17 cellular contexts compared by ENCODE assay signal in the genomic region with DNA sequence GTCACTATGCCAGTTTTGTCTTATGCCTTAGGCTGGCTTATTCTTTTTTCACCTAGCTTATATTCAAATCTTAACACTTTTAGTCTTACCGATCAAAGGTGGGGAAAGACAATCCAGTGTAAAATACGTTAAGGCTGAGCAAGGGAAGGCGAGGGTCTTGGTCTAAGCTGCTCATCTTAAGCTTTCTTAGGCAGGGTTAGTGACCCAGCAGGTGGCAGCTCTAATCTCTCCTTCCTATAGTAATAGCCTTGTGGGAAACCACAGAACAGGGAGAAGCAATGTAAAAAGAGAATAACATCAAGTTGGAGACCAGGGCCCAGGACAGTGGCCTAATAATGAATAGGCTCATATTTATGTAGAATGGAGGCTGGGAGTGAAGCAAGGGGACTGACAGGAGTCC. TPM values are rescaled to one million over a fixed set of nuclear protein-coding genes. Genes with fewer than 3 reads are reported as not detected.
DNase-seq lines count a peak whose midpoint lies in the region; ATAC-seq and TF ChIP-seq lines count a peak whose summit lies in the region.
"Had no signal": no experiment of that assay in that cellular context is flagged by ENCODE, and none has a peak within 500 bp of the region (broad histone marks: within the 10 kb centered on the region; RNA-seq: fewer than 3 reads in every experiment).

No MANE protein-coding gene starts in this region.

- WGBS in heart left ventricle, 4 donors, result 93 to 97% (median 94%) methylated on average over 3 of the region's 3 CpGs

- H3F3A ChIP-seq in GM23338 (replicated peaks; ENCODE audit: low read depth), result no peaks in the 10 kb centered on the region

- H3K9me3 ChIP-seq in SK-N-MC (ENCODE audit: low read depth, low read length), result no peaks in the 10 kb centered on the region
- H3K9me3 ChIP-seq in heart left ventricle, result no peaks in the 10 kb centered on the region

- H3K4me1 Mint-ChIP-seq in GM23338 (no peaks in the 10 kb centered on the region), immature natural killer cell (peaks cover 3 to 9% of the 10 kb centered on the region in 2 donors)

- H3K36me3 Mint-ChIP-seq in GM23338 (ENCODE audit: low read depth) (peaks cover 36% of the 10 kb centered on the region; the same call in 2 of the 3 replicates), immature natural killer cell (peaks cover 7 to 39% (median 28%) of the 10 kb centered on the region in 3 donors)

- no peak overlapping the region for H2AFZ ChIP-seq in GM23338

- H3K36me3 ChIP-seq in GM23338 (ENCODE audit: insufficient read depth) (peaks cover 19% of the 10 kb centered on the region), SK-N-MC (ENCODE audit: insufficient read depth, low read length) (peaks cover 63% of the 10 kb centered on the region), heart left ventricle (peaks cover 0 to 96% (median 85%) of the 10 kb centered on the region in 9 donors)

- intact Hi-C loops in heart left ventricle (cut with DNase I), result loop anchor here in 1 of 10 donors (2.0 kb wide), 1 partner anchor 650 kb away; no protein-coding TSS in a partner anchor

- no peak for TF ChIP-seq POLR2A in heart left ventricle (IDR thresholded peaks at IDR 0.05)

- no peak for TF ChIP-seq CTCF in GM23338 (conservative IDR thresholded peaks at IDR 0.05; ENCODE audit: low read depth in 2 of 2)
- no peak for TF ChIP-seq CTCF in heart left ventricle (IDR thresholded peaks at IDR 0.05)

- H3K27ac Mint-ChIP-seq in GM23338 (no peak overlapping the region), immature natural killer cell (peak overlapping the region in 4 of 6 donors; percentile 31 to 66 (median 50))

- ATAC-seq in GM23338, result peak; percentile 77
- no peak for ATAC-seq in heart left ventricle

- H3K27me3 ChIP-seq in GM23338 (ENCODE audit: insufficient read depth) (no peaks in the 10 kb centered on the region), heart left ventricle (no peaks in the 10 kb centered on the region)

- no peaks in the 10 kb centered on the region for H3K79me2 ChIP-seq in GM23338 (replicated peaks; ENCODE audit: insufficient read depth)

- H3K27ac ChIP-seq in GM23338 (ENCODE audit: low read depth) (no peak overlapping the region), SK-N-MC (peak overlapping the region; percentile 91), heart left ventricle (no peak overlapping the region)
- H3K27ac ChIP-seq: 22Rv1, C4-2B, KMS-11 had no signal

- no peaks in the 10 kb centered on the region for H3K4me1 ChIP-seq in GM23338 (ENCODE audit: insufficient read depth)
- peaks cover 0 to 6% (median 0%) of the 10 kb centered on the region in 12 donors for H3K4me1 ChIP-seq in heart left ventricle

- H4K20me1 ChIP-seq in GM23338 (replicated peaks; ENCODE audit: insufficient read depth), result peaks cover 9% of the 10 kb centered on the region

- DNase-seq in DMS79 treated with DMSO at 0.1 percent for 48 hours (lab: John Stamatoyannopoulos, UW) (peak; percentile 3), DMS79 (lab: John Stamatoyannopoulos, UW) (no peak), GM23338 (ENCODE audit: low spot score) (peak; percentile 10), SK-N-MC (ENCODE audit: low read depth, low spot score) (no peak), immature natural killer cell (no peak), DMS 273 treated with DMSO at 0.1 percent for 48 hours (lab: John Stamatoyannopoulos, UW) (no peak), HPDE6-E6E7 (ENCODE audit: extremely low spot score) (no peak), heart left ventricle (no peak)
- DNase-seq: Calu3, NCI-H1092 treated with DMSO at 0.1 percent for 48 hours, NCI-H1694 treated with DMSO at 0.1 percent for 48 hours, NCI-H2171, NCI-H446 treated with DMSO at 0.1 percent for 48 hours, NCI-H774 had no signal

- no peaks in the 10 kb centered on the region for H3K9me3 Mint-ChIP-seq in GM23338
- no peaks in the 10 kb centered on the region for H3K9me3 Mint-ChIP-seq in immature natural killer cell

- H3K27me3 Mint-ChIP-seq in GM23338 (ENCODE audit: insufficient read depth, low read depth, poor library complexity) (no peaks in the 10 kb centered on the region), immature natural killer cell (ENCODE audit: low read depth in 3 of 3) (no peaks in the 10 kb centered on the region)

- peak overlapping the region; percentile 59 for H3K9ac ChIP-seq in SK-N-MC (ENCODE audit: insufficient read length)
- H3K9ac ChIP-seq: KMS-11 had no signal

- H3K4me2 ChIP-seq in GM23338, result no peak overlapping the region
- H3K4me2 ChIP-seq: KMS-11 had no signal

- H3K4me3 Mint-ChIP-seq in GM23338 (no peak overlapping the region), immature natural killer cell (no peak overlapping the region)

- H3K4me3 ChIP-seq in GM23338 (no peak overlapping the region), SK-N-MC (no peak overlapping the region), heart left ventricle (no peak overlapping the region)

- H3K9me2 ChIP-seq in GM23338 (ENCODE audit: insufficient read depth), result no peaks in the 10 kb centered on the region

TF ChIP-seq in GM23338, 12 proteins besides CTCF, POLR2A, EP300 and RAD21:
- TF ChIP-seq, protein P1, sequence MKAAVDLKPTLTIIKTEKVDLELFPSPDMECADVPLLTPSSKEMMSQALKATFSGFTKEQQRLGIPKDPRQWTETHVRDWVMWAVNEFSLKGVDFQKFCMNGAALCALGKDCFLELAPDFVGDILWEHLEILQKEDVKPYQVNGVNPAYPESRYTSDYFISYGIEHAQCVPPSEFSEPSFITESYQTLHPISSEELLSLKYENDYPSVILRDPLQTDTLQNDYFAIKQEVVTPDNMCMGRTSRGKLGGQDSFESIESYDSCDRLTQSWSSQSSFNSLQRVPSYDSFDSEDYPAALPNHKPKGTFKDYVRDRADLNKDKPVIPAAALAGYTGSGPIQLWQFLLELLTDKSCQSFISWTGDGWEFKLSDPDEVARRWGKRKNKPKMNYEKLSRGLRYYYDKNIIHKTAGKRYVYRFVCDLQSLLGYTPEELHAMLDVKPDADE (IDR thresholded peaks at IDR 0.05), result no peak
- TF ChIP-seq, protein P2, sequence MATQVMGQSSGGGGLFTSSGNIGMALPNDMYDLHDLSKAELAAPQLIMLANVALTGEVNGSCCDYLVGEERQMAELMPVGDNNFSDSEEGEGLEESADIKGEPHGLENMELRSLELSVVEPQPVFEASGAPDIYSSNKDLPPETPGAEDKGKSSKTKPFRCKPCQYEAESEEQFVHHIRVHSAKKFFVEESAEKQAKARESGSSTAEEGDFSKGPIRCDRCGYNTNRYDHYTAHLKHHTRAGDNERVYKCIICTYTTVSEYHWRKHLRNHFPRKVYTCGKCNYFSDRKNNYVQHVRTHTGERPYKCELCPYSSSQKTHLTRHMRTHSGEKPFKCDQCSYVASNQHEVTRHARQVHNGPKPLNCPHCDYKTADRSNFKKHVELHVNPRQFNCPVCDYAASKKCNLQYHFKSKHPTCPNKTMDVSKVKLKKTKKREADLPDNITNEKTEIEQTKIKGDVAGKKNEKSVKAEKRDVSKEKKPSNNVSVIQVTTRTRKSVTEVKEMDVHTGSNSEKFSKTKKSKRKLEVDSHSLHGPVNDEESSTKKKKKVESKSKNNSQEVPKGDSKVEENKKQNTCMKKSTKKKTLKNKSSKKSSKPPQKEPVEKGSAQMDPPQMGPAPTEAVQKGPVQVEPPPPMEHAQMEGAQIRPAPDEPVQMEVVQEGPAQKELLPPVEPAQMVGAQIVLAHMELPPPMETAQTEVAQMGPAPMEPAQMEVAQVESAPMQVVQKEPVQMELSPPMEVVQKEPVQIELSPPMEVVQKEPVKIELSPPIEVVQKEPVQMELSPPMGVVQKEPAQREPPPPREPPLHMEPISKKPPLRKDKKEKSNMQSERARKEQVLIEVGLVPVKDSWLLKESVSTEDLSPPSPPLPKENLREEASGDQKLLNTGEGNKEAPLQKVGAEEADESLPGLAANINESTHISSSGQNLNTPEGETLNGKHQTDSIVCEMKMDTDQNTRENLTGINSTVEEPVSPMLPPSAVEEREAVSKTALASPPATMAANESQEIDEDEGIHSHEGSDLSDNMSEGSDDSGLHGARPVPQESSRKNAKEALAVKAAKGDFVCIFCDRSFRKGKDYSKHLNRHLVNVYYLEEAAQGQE (IDR thresholded peaks at IDR 0.05; ENCODE audit: unreplicated experiment), result no peak
- TF ChIP-seq ZNF114 (CRISPR knock-in tag; IDR thresholded peaks at IDR 0.05) (no peak), JUNB (IDR thresholded peaks at IDR 0.05; ENCODE audit: unreplicated experiment) (no peak), EZH2phosphoT487 (IDR thresholded peaks at IDR 0.05; ENCODE audit: unreplicated experiment) (no peak), NANOG (IDR thresholded peaks at IDR 0.05; ENCODE audit: borderline replicate concordance) (no peak)

RNA-seq across cellular contexts. Expression of a gene that starts 45.9 kb away (rescaled TPM):
- total RNA-seq in GM23338 (2014; rRNA removed; shearing (Covaris generic)), result 15.6 and 23.9 TPM in 2 replicates
- polyA plus RNA-seq in GM23338 (2016; fragmentation: Nextera tagmentation; extraction: Ambion mirVana) (17.1 and 18.6 TPM in 2 replicates), immature natural killer cell (10 to 100 TPM; 25.5 to 48.2 (median 27.8) TPM), heart left ventricle (10 to 100 TPM in 1 of 2 donors, 1 to 10 TPM in 1; 7.7 to 15.2 TPM)
- 10 to 100 TPM; 12.6 to 23.1 (median 15.5) TPM for total RNA-seq in heart left ventricle

Comparison
In these comparisons a context has a peak if more than half of its experiments do, and no peak if none do; other contexts are left out.
1. DNase-seq: peak in DMS79 treated with DMSO at 0.1 percent for 48 hours (single experiment) and GM23338 (single experiment); none in DMS79 (single experiment), SK-N-MC (single experiment), immature natural killer cell (0 of 3), DMS 273 treated with DMSO at 0.1 percent for 48 hours (single experiment), HPDE6-E6E7 (single experiment) and heart left ventricle (0 of 5).